ENCODE assay signal across 1 cellular context in genomic region chr9:77679088-77679487, GRCh38.
TF ChIP-seq lines count a peak whose summit lies in the region.

No MANE protein-coding gene starts in this region.

TF ChIP-seq in HepG2, 621 proteins besides CTCF, POLR2A, EP300 and RAD21:
- TF ChIP-seq FLYWCH1 (CRISPR knock-in tag; IDR thresholded peaks at IDR 0.05), result no peak
- TF ChIP-seq ZFP37 (CRISPR knock-in tag; IDR thresholded peaks at IDR 0.05; ENCODE audit: borderline replicate concordance), result no peak
- TF ChIP-seq ZNF7 (CRISPR knock-in tag; IDR thresholded peaks at IDR 0.05), result no peak
- TF ChIP-seq ZNF10 (CRISPR knock-in tag; IDR thresholded peaks at IDR 0.05; ENCODE audit: borderline replicate concordance, low read depth), result no peak
- TF ChIP-seq FOXP1 (IDR thresholded peaks at IDR 0.05), result no peak
- no peak for TF ChIP-seq FOXP1 (CRISPR knock-in tag; IDR thresholded peaks at IDR 0.05)
- TF ChIP-seq ZNF629 (CRISPR knock-in tag; conservative IDR thresholded peaks at IDR 0.05), result 0 out of 2 replicates have a peak, but pooled peaks have one; percentile 10
- no peak for TF ChIP-seq TBP (CRISPR knock-in tag; IDR thresholded peaks at IDR 0.05)
